ENCODE assay signal across 1 cellular context in genomic region chr9:81570083-81570482, GRCh38.
TF ChIP-seq lines count a peak whose summit lies in the region.

No MANE protein-coding gene starts in this region.

TF ChIP-seq in HepG2, 621 proteins besides CTCF, POLR2A, EP300 and RAD21 (continued from another document):
- TF ChIP-seq ZNF513 (CRISPR knock-in tag; conservative IDR thresholded peaks at IDR 0.05) (no peak), GZF1 (CRISPR knock-in tag; IDR thresholded peaks at IDR 0.05) (no peak), THAP8 (CRISPR knock-in tag; IDR thresholded peaks at IDR 0.05; ENCODE audit: borderline replicate concordance) (no peak), ZNF530 (CRISPR knock-in tag; IDR thresholded peaks at IDR 0.05; ENCODE audit: low read depth) (no peak), ZHX2 (IDR thresholded peaks at IDR 0.05; ENCODE audit: low read depth) (no peak), ZHX2 (CRISPR knock-in tag; IDR thresholded peaks at IDR 0.05; ENCODE audit: borderline replicate concordance) (no peak), MNT (IDR thresholded peaks at IDR 0.05) (no peak), HNRNPL (IDR thresholded peaks at IDR 0.05; ENCODE audit: low read depth, low read length) (no peak), TFE3 (CRISPR knock-in tag; IDR thresholded peaks at IDR 0.05) (no peak), ZBTB4 (CRISPR knock-in tag; IDR thresholded peaks at IDR 0.05; ENCODE audit: borderline replicate concordance) (no peak)
